Comparison of ENCODE assay signal across 9 cellular contexts in genomic region chr22:25120093-25120561, GRCh38.
DNase-seq lines count a peak whose midpoint lies in the region; ATAC-seq and TF ChIP-seq lines count a peak whose summit lies in the region.
"Had no signal": no experiment of that assay in that cellular context is flagged by ENCODE, and none has a peak within 500 bp of the region (broad histone marks: within the 10 kb centered on the region; RNA-seq: fewer than 3 reads in every experiment).

No MANE protein-coding gene starts in this region.

- peak; percentile 66 for DNase-seq in H7
- peak; percentile 64 to 89 for DNase-seq in PC-9
- DNase-seq in Right ventricle myocardium superior: no peak
- peak; percentile 79 for DNase-seq in prostate gland (ENCODE audit: low spot score)
- DNase-seq in BE2C: no peak
- DNase-seq in GM13976 (ENCODE audit: low spot score): no peak
- DNase-seq: occipital lobe had no signal

- ATAC-seq in Right ventricle myocardium superior (ENCODE audit: poor library complexity) (peak; percentile 53), GM21717 (IDR thresholded peaks at IDR 0.05; ENCODE audit: unreplicated experiment) (no peak)
- ATAC-seq in stimulated activated memory B cell treated with anti-CD40 and anti-IgM and Interleukin-4, amounts not matched to agents 10 μg/mL and 1 μg/mL and 100 μg/mL, for 72 hours: no peak

- in situ Hi-C loops in GM13976 (cut with MboI; ENCODE audit: low sequenced_read_pairs, unreplicated experiment): no loop called here

- peaks cover 21% of the 10 kb centered on the region; the same call in 1 of the 2 replicates for H3F3A ChIP-seq in PC-9 (ENCODE audit: insufficient read depth, low read depth)

- no peaks in the 10 kb centered on the region for H3K36me3 Mint-ChIP-seq in stimulated activated memory B cell treated with anti-CD40 and anti-IgM and Interleukin-4, amounts not matched to agents 10 μg/mL and 1 μg/mL and 100 μg/mL, for 72 hours

- whole genome bisulfite sequencing in prostate gland: 26% methylated on average over 3 of the region's 3 CpGs

- CTCF ChIA-PET in PC-9 (lab: Charles Lee): no interaction called here

- H3K36me3 ChIP-seq in H7 (replicated peaks; ENCODE audit: control insufficient read depth, insufficient read depth, low read length) (no peaks in the 10 kb centered on the region), PC-9 (ENCODE audit: low read depth) (no peaks in the 10 kb centered on the region; the same call in 1 of the 2 replicates), prostate gland (no peaks in the 10 kb centered on the region), BE2C (no peaks in the 10 kb centered on the region)

- POLR2A ChIA-PET in PC-9 (lab: Charles Lee; ENCODE audit: unreplicated experiment): no interaction called here

- H3K27me3 ChIP-seq in H7 (ENCODE audit: control insufficient read depth, insufficient read depth, low read length) (no peaks in the 10 kb centered on the region), PC-9 (ENCODE audit: insufficient read depth, low read depth) (no peaks in the 10 kb centered on the region), prostate gland (replicated peaks; ENCODE audit: insufficient read depth) (no peaks in the 10 kb centered on the region), BE2C (no peaks in the 10 kb centered on the region)

- H4K20me1 ChIP-seq in PC-9 (ENCODE audit: insufficient read depth): no peaks in the 10 kb centered on the region

- H3K27ac Mint-ChIP-seq in stimulated activated memory B cell treated with anti-CD40 and anti-IgM and Interleukin-4, amounts not matched to agents 10 μg/mL and 1 μg/mL and 100 μg/mL, for 72 hours: no peak overlapping the region

- no peak for TF ChIP-seq CTCF in PC-9 (conservative IDR thresholded peaks at IDR 0.05)
- TF ChIP-seq CTCF in prostate gland (IDR thresholded peaks at IDR 0.05): no peak
- no peak for TF ChIP-seq CTCF in BE2C (IDR thresholded peaks at IDR 0.05; ENCODE audit: low read depth, low read length)
- TF ChIP-seq CTCF in GM13976 (IDR thresholded peaks at IDR 0.05; ENCODE audit: borderline replicate concordance, control extremely low read depth, extremely low read depth, insufficient read depth, missing control alignments): no peak

- peak overlapping the region; percentile 79 for H3K27ac ChIP-seq in PC-9
- peak overlapping the region; percentile 71 to 76 for H3K27ac ChIP-seq in prostate gland

- no peaks in the 10 kb centered on the region for H3K9me3 ChIP-seq in PC-9 (ENCODE audit: insufficient read depth, low read depth)
- H3K9me3 ChIP-seq in prostate gland: no peaks in the 10 kb centered on the region
- H3K9me3 ChIP-seq in BE2C: no peaks in the 10 kb centered on the region

- no TSS peak for BruUV-seq in PC-9 (replicated peaks; lab: Mats Ljungman, UMichigan)

- no peak for TF ChIP-seq POLR2A in prostate gland (IDR thresholded peaks at IDR 0.05)

- H3K4me1 Mint-ChIP-seq in stimulated activated memory B cell treated with anti-CD40 and anti-IgM and Interleukin-4, amounts not matched to agents 10 μg/mL and 1 μg/mL and 100 μg/mL, for 72 hours: no peaks in the 10 kb centered on the region

- H3K79me2 ChIP-seq in PC-9 (ENCODE audit: low read depth): no peaks in the 10 kb centered on the region; the same call in 1 of the 2 replicates

- H3K27me3 Mint-ChIP-seq in stimulated activated memory B cell treated with anti-CD40 and anti-IgM and Interleukin-4, amounts not matched to agents 10 μg/mL and 1 μg/mL and 100 μg/mL, for 72 hours: peaks cover 40% of the 10 kb centered on the region

- H3K4me1 ChIP-seq in PC-9 (replicated peaks; ENCODE audit: insufficient read depth) (peaks cover 26% of the 10 kb centered on the region), prostate gland (replicated peaks) (peaks cover 8% of the 10 kb centered on the region), BE2C (no peaks in the 10 kb centered on the region)

- H3K4me3 ChIP-seq in H7 (ENCODE audit: insufficient read depth, low read depth, low read length) (no peak overlapping the region), PC-9 (peak overlapping the region; percentile 10; the same call in 1 of the 2 replicates), prostate gland (no peak overlapping the region), BE2C (ENCODE audit: low read depth, low read length) (no peak overlapping the region)

- H3K4me3 Mint-ChIP-seq in stimulated activated memory B cell treated with anti-CD40 and anti-IgM and Interleukin-4, amounts not matched to agents 10 μg/mL and 1 μg/mL and 100 μg/mL, for 72 hours: no peak overlapping the region

- peak overlapping the region; percentile 58 for H3K4me2 ChIP-seq in PC-9

- H3K9me3 Mint-ChIP-seq in stimulated activated memory B cell treated with anti-CD40 and anti-IgM and Interleukin-4, amounts not matched to agents 10 μg/mL and 1 μg/mL and 100 μg/mL, for 72 hours: peaks cover 8% of the 10 kb centered on the region

- no peaks in the 10 kb centered on the region for H3K9me2 ChIP-seq in PC-9 (ENCODE audit: insufficient read depth)

- no peak overlapping the region for H2AFZ ChIP-seq in PC-9

- intact Hi-C loops in PC-9 (cut with micrococcal nuclease; ENCODE audit: unreplicated experiment) (loop anchor here (2.0 kb wide), 1 partner anchor 15 kb away; no protein-coding TSS in a partner anchor), Right ventricle myocardium superior (cut with DNase I) (no loop called here), prostate gland (cut with DNase I) (no loop called here)

Comparison
In these comparisons a context has a peak if more than half of its experiments do, and no peak if none do; other contexts are left out.
1. DNase-seq: peak in H7 (single experiment), PC-9 (2 of 2) and prostate gland (single experiment); none in Right ventricle myocardium superior (single experiment), BE2C (single experiment) and GM13976 (single experiment).